In the genomic region with DNA sequence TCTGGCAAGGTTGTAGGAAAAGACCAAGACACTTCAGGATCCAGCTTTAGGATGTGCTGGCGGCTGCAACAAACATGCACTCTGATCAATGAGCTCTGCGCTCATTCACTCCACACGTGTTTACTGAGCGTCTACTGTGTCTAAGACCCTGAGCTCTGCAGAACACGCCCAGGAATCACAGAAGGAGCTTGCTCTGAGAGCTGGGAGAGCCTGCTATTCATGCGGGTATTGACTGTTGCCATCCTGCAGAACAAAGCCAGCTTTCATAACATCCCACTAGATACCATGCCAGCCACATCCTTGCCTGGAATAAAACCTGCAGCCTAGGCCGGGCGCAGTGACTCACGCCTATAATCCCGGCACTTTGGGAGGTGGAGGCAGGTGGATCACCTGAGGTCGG, we compare ENCODE assay signal across 1 cellular context.
A peak's percentile ranks its signal among the peaks of the same experiment; 100 is the strongest.
TF ChIP-seq lines count a peak whose summit lies in the region.

No MANE protein-coding gene starts in this region.

TF ChIP-seq in HepG2, 621 proteins besides CTCF, POLR2A, EP300 and RAD21 (continued from another document and continues in another):
- no peak for TF ChIP-seq ZNF232 (CRISPR knock-in tag; IDR thresholded peaks at IDR 0.05; ENCODE audit: borderline replicate concordance)
- TF ChIP-seq, protein P1, sequence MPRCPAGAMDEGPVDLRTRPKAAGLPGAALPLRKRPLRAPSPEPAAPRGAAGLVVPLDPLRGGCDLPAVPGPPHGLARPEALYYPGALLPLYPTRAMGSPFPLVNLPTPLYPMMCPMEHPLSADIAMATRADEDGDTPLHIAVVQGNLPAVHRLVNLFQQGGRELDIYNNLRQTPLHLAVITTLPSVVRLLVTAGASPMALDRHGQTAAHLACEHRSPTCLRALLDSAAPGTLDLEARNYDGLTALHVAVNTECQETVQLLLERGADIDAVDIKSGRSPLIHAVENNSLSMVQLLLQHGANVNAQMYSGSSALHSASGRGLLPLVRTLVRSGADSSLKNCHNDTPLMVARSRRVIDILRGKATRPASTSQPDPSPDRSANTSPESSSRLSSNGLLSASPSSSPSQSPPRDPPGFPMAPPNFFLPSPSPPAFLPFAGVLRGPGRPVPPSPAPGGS (CRISPR knock-in tag; IDR thresholded peaks at IDR 0.05): no peak
- TF ChIP-seq, protein P2, sequence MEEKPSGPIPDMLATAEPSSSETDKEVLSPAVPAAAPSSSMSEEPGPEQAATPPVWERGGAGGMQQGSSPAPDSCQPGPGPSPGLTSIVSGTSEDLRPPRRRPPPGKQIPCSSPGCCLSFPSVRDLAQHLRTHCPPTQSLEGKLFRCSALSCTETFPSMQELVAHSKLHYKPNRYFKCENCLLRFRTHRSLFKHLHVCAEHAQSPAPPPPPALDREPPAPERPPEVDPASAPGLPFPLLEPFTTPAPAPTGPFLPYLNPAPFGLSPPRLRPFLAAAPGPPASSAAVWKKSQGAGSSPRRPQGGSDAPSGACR (CRISPR knock-in tag; IDR thresholded peaks at IDR 0.05): no peak
- TF ChIP-seq, protein P3, sequence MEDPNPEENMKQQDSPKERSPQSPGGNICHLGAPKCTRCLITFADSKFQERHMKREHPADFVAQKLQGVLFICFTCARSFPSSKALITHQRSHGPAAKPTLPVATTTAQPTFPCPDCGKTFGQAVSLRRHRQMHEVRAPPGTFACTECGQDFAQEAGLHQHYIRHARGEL (CRISPR knock-in tag; IDR thresholded peaks at IDR 0.05): no peak
- TF ChIP-seq ZNF772 (CRISPR knock-in tag; IDR thresholded peaks at IDR 0.05): no peak
- peak; percentile 25; the same call in 1 of the 2 replicates for TF ChIP-seq NR2C2 (CRISPR knock-in tag; IDR thresholded peaks at IDR 0.05; ENCODE audit: borderline replicate concordance)
- no peak for TF ChIP-seq ZNF672 (CRISPR knock-in tag; IDR thresholded peaks at IDR 0.05)
- peak; percentile 40 for TF ChIP-seq TEAD3 (CRISPR knock-in tag; optimal IDR thresholded peaks at IDR 0.05; ENCODE audit: borderline replicate concordance)
- no peak for TF ChIP-seq FOXK2 (IDR thresholded peaks at IDR 0.05)
- no peak for TF ChIP-seq ZFP41 (CRISPR knock-in tag; IDR thresholded peaks at IDR 0.05; ENCODE audit: borderline replicate concordance)
- no peak for TF ChIP-seq ADNP (CRISPR knock-in tag; IDR thresholded peaks at IDR 0.05)
- TF ChIP-seq ATRX (CRISPR knock-in tag; IDR thresholded peaks at IDR 0.05; ENCODE audit: borderline replicate concordance): no peak
- TF ChIP-seq, protein P4, sequence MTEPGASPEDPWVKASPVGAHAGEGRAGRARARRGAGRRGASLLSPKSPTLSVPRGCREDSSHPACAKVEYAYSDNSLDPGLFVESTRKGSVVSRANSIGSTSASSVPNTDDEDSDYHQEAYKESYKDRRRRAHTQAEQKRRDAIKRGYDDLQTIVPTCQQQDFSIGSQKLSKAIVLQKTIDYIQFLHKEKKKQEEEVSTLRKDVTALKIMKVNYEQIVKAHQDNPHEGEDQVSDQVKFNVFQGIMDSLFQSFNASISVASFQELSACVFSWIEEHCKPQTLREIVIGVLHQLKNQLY (CRISPR knock-in tag; IDR thresholded peaks at IDR 0.05): peak; percentile 87; the same call in 1 of the 2 replicates
- TF ChIP-seq ZNF569 (CRISPR knock-in tag; IDR thresholded peaks at IDR 0.05; ENCODE audit: borderline replicate concordance): no peak
- TF ChIP-seq FOXA3 (CRISPR knock-in tag; IDR thresholded peaks at IDR 0.05): peak; percentile 72; the same call in 1 of the 2 replicates
- TF ChIP-seq, protein P5, sequence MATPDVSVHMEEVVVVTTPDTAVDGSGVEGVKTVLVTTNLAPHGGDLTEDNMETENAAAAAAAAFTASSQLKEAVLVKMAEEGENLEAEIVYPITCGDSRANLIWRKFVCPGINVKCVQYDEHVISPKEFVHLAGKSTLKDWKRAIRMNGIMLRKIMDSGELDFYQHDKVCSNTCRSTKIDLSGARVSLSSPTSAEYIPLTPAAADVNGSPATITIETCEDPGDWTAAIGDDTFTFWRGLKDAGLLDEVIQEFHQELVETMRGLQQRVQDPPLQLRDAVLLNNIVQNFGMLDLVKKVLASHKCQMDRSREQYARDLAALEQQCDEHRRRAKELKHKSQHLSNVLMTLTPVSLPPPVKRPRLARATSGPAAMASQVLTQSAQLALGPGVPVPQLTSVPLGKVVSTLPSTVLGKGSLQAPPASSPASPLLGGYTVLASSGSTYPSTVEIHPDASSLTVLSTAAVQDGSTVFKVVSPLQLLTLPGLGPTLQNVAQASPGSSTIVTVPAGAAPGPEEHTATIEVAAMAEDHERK (CRISPR knock-in tag; IDR thresholded peaks at IDR 0.05; ENCODE audit: low read depth): no peak
- no peak for TF ChIP-seq SMAD3 (CRISPR knock-in tag; IDR thresholded peaks at IDR 0.05)
- no peak for TF ChIP-seq EZH2 (conservative IDR thresholded peaks at IDR 0.05; ENCODE audit: low read depth, low read length)
- TF ChIP-seq, protein P6, sequence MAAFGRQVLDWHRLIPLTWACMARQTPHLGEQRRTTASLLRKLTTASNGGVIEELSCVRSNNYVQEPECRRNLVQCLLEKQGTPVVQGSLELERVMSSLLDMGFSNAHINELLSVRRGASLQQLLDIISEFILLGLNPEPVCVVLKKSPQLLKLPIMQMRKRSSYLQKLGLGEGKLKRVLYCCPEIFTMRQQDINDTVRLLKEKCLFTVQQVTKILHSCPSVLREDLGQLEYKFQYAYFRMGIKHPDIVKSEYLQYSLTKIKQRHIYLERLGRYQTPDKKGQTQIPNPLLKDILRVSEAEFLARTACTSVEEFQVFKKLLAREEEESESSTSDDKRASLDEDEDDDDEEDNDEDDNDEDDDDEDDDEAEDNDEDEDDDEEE (CRISPR knock-in tag; IDR thresholded peaks at IDR 0.05): no peak
- no peak for TF ChIP-seq REL (CRISPR knock-in tag; conservative IDR thresholded peaks at IDR 0.05)
- TF ChIP-seq CREM (IDR thresholded peaks at IDR 0.05): peak; percentile 39; the same call in 1 of the 2 replicates
- TF ChIP-seq CREM (CRISPR knock-in tag; IDR thresholded peaks at IDR 0.05): no peak
- 0 out of 2 replicates have a peak, but pooled peaks have one; percentile 22 for TF ChIP-seq KDM2A (CRISPR knock-in tag; IDR thresholded peaks at IDR 0.05; ENCODE audit: borderline replicate concordance, low read depth)
- peak; percentile 70 for TF ChIP-seq HNF4A (CRISPR knock-in tag; IDR thresholded peaks at IDR 0.05)
- no peak for TF ChIP-seq NFE2L2 (IDR thresholded peaks at IDR 0.05; ENCODE audit: low read length)
- no peak for TF ChIP-seq ZNF451 (CRISPR knock-in tag; IDR thresholded peaks at IDR 0.05)
- TF ChIP-seq POLR2AphosphoS5 (IDR thresholded peaks at IDR 0.05; ENCODE audit: low read depth, low read length): no peak
- TF ChIP-seq SOX5 (CRISPR knock-in tag; IDR thresholded peaks at IDR 0.05; ENCODE audit: borderline replicate concordance): peak; percentile 72; the same call in 1 of the 2 replicates
- no peak for TF ChIP-seq CREB1 (IDR thresholded peaks at IDR 0.05)
- TF ChIP-seq CREB1 (CRISPR knock-in tag; IDR thresholded peaks at IDR 0.05): 0 out of 2 replicates have a peak, but pooled peaks have one; percentile 35
- no peak for TF ChIP-seq CCAR2 (optimal IDR thresholded peaks at IDR 0.05; ENCODE audit: low read depth, low read length)
- no peak for TF ChIP-seq RBM22 (optimal IDR thresholded peaks at IDR 0.05; ENCODE audit: low read length)
- TF ChIP-seq PCBP1 (IDR thresholded peaks at IDR 0.05; ENCODE audit: borderline replicate concordance, low read depth, low read length): no peak
- TF ChIP-seq DMAP1 (CRISPR knock-in tag; IDR thresholded peaks at IDR 0.05): no peak
- no peak for TF ChIP-seq ZNF101 (CRISPR knock-in tag; IDR thresholded peaks at IDR 0.05; ENCODE audit: borderline replicate concordance, low read depth)
- TF ChIP-seq HNRNPLL (IDR thresholded peaks at IDR 0.05; ENCODE audit: low read depth, low read length, poor library complexity, severe bottlenecking): no peak
- no peak for TF ChIP-seq ZBTB42 (CRISPR knock-in tag; IDR thresholded peaks at IDR 0.05)
- TF ChIP-seq ZFX (CRISPR knock-in tag; IDR thresholded peaks at IDR 0.05; ENCODE audit: low read depth): no peak
- peak; percentile 97 for TF ChIP-seq ZNF12 (CRISPR knock-in tag; IDR thresholded peaks at IDR 0.05)
- 0 out of 2 replicates have a peak, but pooled peaks have one; percentile 34 for TF ChIP-seq MYC (CRISPR knock-in tag; IDR thresholded peaks at IDR 0.05; ENCODE audit: borderline replicate concordance)
- no peak for TF ChIP-seq ZNF264 (CRISPR knock-in tag; IDR thresholded peaks at IDR 0.05)
- TF ChIP-seq ZNF143 (CRISPR knock-in tag; IDR thresholded peaks at IDR 0.05): no peak
- no peak for TF ChIP-seq ZNF296 (CRISPR knock-in tag; conservative IDR thresholded peaks at IDR 0.05)
- no peak for TF ChIP-seq SYNCRIP (IDR thresholded peaks at IDR 0.05; ENCODE audit: insufficient read depth, low read depth, low read length)
- no peak for TF ChIP-seq POGZ (CRISPR knock-in tag; IDR thresholded peaks at IDR 0.05)
- TF ChIP-seq JDP2 (CRISPR knock-in tag; IDR thresholded peaks at IDR 0.05; ENCODE audit: borderline replicate concordance): no peak
- TF ChIP-seq SP5 (CRISPR knock-in tag; IDR thresholded peaks at IDR 0.05; ENCODE audit: borderline replicate concordance, low read depth): peak; percentile 37; the same call in 1 of the 2 replicates
- no peak for TF ChIP-seq FOXA1 (IDR thresholded peaks at IDR 0.05)
- TF ChIP-seq FOXA1 (CRISPR knock-in tag; IDR thresholded peaks at IDR 0.05): peak; percentile 77
- TF ChIP-seq ZNF343 (CRISPR knock-in tag; IDR thresholded peaks at IDR 0.05): no peak
- no peak for TF ChIP-seq SOX13 (IDR thresholded peaks at IDR 0.05)
- peak in 1 of 2 experiments; percentile 76; a peak in 2 of 4 replicates for TF ChIP-seq SOX13 (CRISPR knock-in tag; conservative IDR thresholded peaks at IDR 0.05 in 1 of 2, IDR thresholded peaks at IDR 0.05 in 1 of 2)
- TF ChIP-seq CBX5 (CRISPR knock-in tag; IDR thresholded peaks at IDR 0.05; ENCODE audit: borderline replicate concordance): no peak; the same call in 1 of the 2 replicates
- peak; percentile 9 for TF ChIP-seq SKI (IDR thresholded peaks at IDR 0.05; ENCODE audit: partially characterized antibody)
- TF ChIP-seq ZSCAN21 (CRISPR knock-in tag; IDR thresholded peaks at IDR 0.05; ENCODE audit: borderline replicate concordance): no peak
- TF ChIP-seq STAG1 (CRISPR knock-in tag; IDR thresholded peaks at IDR 0.05): no peak
- TF ChIP-seq FOXC1 (CRISPR knock-in tag; IDR thresholded peaks at IDR 0.05; ENCODE audit: borderline replicate concordance): no peak
- TF ChIP-seq, protein P7, sequence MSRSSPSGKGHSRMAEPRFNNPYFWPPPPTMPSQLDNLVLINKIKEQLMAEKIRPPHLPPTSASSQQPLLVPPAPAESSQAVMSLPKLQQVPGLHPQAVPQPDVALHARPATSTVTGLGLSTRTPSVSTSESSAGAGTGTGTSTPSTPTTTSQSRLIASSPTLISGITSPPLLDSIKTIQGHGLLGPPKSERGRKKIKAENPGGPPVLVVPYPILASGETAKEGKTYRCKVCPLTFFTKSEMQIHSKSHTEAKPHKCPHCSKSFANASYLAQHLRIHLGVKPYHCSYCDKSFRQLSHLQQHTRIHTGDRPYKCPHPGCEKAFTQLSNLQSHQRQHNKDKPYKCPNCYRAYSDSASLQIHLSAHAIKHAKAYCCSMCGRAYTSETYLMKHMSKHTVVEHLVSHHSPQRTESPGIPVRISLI (CRISPR knock-in tag; IDR thresholded peaks at IDR 0.05; ENCODE audit: borderline replicate concordance): 0 out of 2 replicates have a peak, but pooled peaks have one; percentile 32
- TF ChIP-seq, protein P8, sequence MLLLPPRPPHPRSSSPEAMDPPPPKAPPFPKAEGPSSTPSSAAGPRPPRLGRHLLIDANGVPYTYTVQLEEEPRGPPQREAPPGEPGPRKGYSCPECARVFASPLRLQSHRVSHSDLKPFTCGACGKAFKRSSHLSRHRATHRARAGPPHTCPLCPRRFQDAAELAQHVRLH (CRISPR knock-in tag; IDR thresholded peaks at IDR 0.05; ENCODE audit: borderline replicate concordance, low read depth): no peak
- no peak for TF ChIP-seq RFXAP (CRISPR knock-in tag; IDR thresholded peaks at IDR 0.05; ENCODE audit: borderline replicate concordance)
- TF ChIP-seq HNRNPL (IDR thresholded peaks at IDR 0.05; ENCODE audit: low read depth, low read length): no peak
- no peak for TF ChIP-seq ZNF468 (CRISPR knock-in tag; IDR thresholded peaks at IDR 0.05)
- no peak for TF ChIP-seq ZNF432 (CRISPR knock-in tag; IDR thresholded peaks at IDR 0.05; ENCODE audit: borderline replicate concordance)
- no peak for TF ChIP-seq ARNT2 (CRISPR knock-in tag; IDR thresholded peaks at IDR 0.05; ENCODE audit: low read depth)
- TF ChIP-seq NCOA2 (CRISPR knock-in tag; IDR thresholded peaks at IDR 0.05): peak; percentile 49; the same call in 1 of the 2 replicates
- no peak for TF ChIP-seq HOXA7 (CRISPR knock-in tag; IDR thresholded peaks at IDR 0.05)
- no peak; the same call in 1 of the 2 replicates for TF ChIP-seq ETV5 (CRISPR knock-in tag; IDR thresholded peaks at IDR 0.05; ENCODE audit: borderline replicate concordance)
- no peak for TF ChIP-seq ZNF17 (CRISPR knock-in tag; IDR thresholded peaks at IDR 0.05)
- TF ChIP-seq NR2F2 (IDR thresholded peaks at IDR 0.05; ENCODE audit: borderline replicate concordance, low read depth): no peak
- TF ChIP-seq, protein P9, sequence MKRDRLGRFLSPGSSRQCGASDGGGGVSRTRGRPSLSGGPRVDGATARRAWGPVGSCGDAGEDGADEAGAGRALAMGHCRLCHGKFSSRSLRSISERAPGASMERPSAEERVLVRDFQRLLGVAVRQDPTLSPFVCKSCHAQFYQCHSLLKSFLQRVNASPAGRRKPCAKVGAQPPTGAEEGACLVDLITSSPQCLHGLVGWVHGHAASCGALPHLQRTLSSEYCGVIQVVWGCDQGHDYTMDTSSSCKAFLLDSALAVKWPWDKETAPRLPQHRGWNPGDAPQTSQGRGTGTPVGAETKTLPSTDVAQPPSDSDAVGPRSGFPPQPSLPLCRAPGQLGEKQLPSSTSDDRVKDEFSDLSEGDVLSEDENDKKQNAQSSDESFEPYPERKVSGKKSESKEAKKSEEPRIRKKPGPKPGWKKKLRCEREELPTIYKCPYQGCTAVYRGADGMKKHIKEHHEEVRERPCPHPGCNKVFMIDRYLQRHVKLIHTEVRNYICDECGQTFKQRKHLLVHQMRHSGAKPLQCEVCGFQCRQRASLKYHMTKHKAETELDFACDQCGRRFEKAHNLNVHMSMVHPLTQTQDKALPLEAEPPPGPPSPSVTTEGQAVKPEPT (CRISPR knock-in tag; IDR thresholded peaks at IDR 0.05; ENCODE audit: low read depth): no peak
- TF ChIP-seq, protein P10, sequence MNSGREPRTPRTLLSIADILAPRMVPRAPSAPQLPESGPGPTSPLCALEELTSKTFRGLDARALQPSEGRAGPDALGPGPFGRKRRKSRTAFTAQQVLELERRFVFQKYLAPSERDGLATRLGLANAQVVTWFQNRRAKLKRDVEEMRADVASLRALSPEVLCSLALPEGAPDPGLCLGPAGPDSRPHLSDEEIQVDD (CRISPR knock-in tag; IDR thresholded peaks at IDR 0.05; ENCODE audit: borderline replicate concordance): no peak
- no peak for TF ChIP-seq FLYWCH1 (CRISPR knock-in tag; IDR thresholded peaks at IDR 0.05)
- TF ChIP-seq, protein P11, sequence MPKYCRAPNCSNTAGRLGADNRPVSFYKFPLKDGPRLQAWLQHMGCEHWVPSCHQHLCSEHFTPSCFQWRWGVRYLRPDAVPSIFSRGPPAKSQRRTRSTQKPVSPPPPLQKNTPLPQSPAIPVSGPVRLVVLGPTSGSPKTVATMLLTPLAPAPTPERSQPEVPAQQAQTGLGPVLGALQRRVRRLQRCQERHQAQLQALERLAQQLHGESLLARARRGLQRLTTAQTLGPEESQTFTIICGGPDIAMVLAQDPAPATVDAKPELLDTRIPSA (CRISPR knock-in tag; IDR thresholded peaks at IDR 0.05; ENCODE audit: borderline replicate concordance): no peak
- TF ChIP-seq ZNF773 (CRISPR knock-in tag; IDR thresholded peaks at IDR 0.05; ENCODE audit: borderline replicate concordance): no peak
- TF ChIP-seq ZNF749 (CRISPR knock-in tag; IDR thresholded peaks at IDR 0.05; ENCODE audit: borderline replicate concordance): no peak
